In the genomic region with DNA sequence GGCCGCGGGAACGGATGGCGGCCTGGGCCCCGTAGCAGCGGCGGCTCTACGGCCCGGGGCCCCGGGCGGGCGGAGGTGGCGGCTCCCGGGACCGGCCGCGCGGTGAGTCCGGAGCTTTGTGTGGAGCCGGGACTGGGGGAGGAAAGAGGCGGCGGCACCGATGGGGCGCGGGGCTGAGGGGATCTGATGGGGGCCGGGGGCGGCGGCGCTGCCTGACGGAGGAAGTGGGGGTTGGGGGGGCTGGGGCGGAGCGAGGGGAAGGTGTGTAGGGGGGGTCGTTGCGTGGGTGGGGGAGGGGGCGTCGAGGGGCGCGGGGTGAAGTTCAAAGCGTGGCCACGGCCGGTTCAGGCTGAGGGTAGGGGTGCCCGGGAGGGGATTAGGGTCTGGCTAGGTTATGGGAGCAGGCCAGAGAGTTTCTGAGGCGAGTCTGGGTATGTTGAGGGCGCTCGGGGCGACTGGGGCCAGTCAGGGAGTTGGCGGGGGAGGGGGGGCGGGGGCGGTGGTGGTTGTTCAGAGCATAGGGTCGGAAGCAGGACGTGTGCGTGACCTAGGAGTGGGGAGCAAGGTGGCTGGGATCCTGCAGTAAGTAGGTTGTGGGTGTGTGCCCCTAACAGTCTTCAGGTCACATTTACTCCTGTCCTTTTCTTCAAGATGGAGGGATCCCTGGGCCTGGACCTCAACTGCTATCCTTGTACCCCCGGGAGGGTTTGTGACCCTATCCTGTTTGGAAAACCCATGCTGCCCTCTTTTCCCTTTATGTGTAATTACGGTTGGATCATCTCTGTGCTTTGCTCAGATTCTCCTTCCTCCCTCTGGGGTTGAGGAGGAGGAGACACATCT, we compare ENCODE assay signal across 8 cellular contexts. TPM values are rescaled to one million over a fixed set of nuclear protein-coding genes. Genes with fewer than 3 reads are reported as not detected.
DNase-seq lines count a peak whose midpoint lies in the region; ATAC-seq, FAIRE-seq and TF ChIP-seq lines count a peak whose summit lies in the region.

No MANE protein-coding gene starts in this region.

- DNase-seq in NOMO-1 treated with DMSO at 0.1 percent for 48 hours (lab: John Stamatoyannopoulos, UW; ENCODE audit: unreplicated experiment) (peak; percentile 49), NOMO-1 (lab: John Stamatoyannopoulos, UW; ENCODE audit: unreplicated experiment in 2 of 2) (no peak), T follicular helper cell (ENCODE audit: low read depth) (peak; percentile 3), astrocyte (ENCODE audit: low read depth) (peak; percentile 74), hepatic stellate cell (ENCODE audit: low spot score) (peak; percentile 81), putamen (ENCODE audit: low spot score) (peak; percentile 63)

- TF ChIP-seq RAD21 in Ishikawa (IDR thresholded peaks at IDR 0.05; ENCODE audit: low read depth) = no peak

- H3K4me1 Mint-ChIP-seq in astrocyte (ENCODE audit: low read depth, unreplicated experiment) = peaks cover 36% of the 10 kb centered on the region

- H3K4me2 ChIP-seq in astrocyte (ENCODE audit: low read length) = peak overlapping the region; percentile 92

- no peak for TF ChIP-seq CTCF in astrocyte (IDR thresholded peaks at IDR 0.05; ENCODE audit: insufficient read depth, low read depth, low read length)

- H3K27me3 ChIP-seq in astrocyte (ENCODE audit: insufficient read depth, low read length) = no peaks in the 10 kb centered on the region

- H3K4me3 Mint-ChIP-seq in astrocyte (ENCODE audit: unreplicated experiment) = peak overlapping the region; percentile 87

- H3K9ac ChIP-seq in astrocyte (ENCODE audit: low read length) = peak overlapping the region; percentile 82

- TF ChIP-seq EP300 in Ishikawa (IDR thresholded peaks at IDR 0.05; ENCODE audit: borderline replicate concordance) = no peak

- peak; percentile 23 for FAIRE-seq in astrocyte (lab: Jason Lieb, UNC)

- H3K9me3 Mint-ChIP-seq in astrocyte (ENCODE audit: unreplicated experiment) = no peaks in the 10 kb centered on the region

- H3K36me3 Mint-ChIP-seq in astrocyte (ENCODE audit: low read depth, unreplicated experiment) = peaks cover 2% of the 10 kb centered on the region

- H3K4me1 ChIP-seq in astrocyte (ENCODE audit: insufficient read depth, low read length) = peaks cover 26% of the 10 kb centered on the region

- peak overlapping the region; percentile 8 for H2AFZ ChIP-seq in astrocyte (ENCODE audit: low read depth, low read length)

- peak overlapping the region; percentile 56 for H3K27ac Mint-ChIP-seq in astrocyte (ENCODE audit: unreplicated experiment)

- peak overlapping the region; percentile 48 for H3K27ac ChIP-seq in astrocyte (ENCODE audit: low read depth, low read length)

- peak overlapping the region; percentile 75 for H3K4me3 ChIP-seq in astrocyte (ENCODE audit: insufficient read depth, low read depth, low read length)

- peaks cover 44% of the 10 kb centered on the region for H4K20me1 ChIP-seq in astrocyte (ENCODE audit: insufficient read depth, low read length)

- peaks cover 5% of the 10 kb centered on the region for H3K36me3 ChIP-seq in astrocyte (ENCODE audit: insufficient read depth, low read length)

- H3K9me3 ChIP-seq in astrocyte (ENCODE audit: insufficient read depth, low read depth, low read length) = no peaks in the 10 kb centered on the region

- no peak for ATAC-seq in HG03469 (IDR thresholded peaks at IDR 0.05; ENCODE audit: unreplicated experiment)

- peaks cover 51% of the 10 kb centered on the region for H3K79me2 ChIP-seq in astrocyte (ENCODE audit: insufficient read depth, low read length)

- H3K27me3 Mint-ChIP-seq in astrocyte (ENCODE audit: low read depth, unreplicated experiment) = no peaks in the 10 kb centered on the region

TF ChIP-seq in Ishikawa, 13 proteins besides CTCF, POLR2A, EP300 and RAD21:
- TF ChIP-seq YY1 (IDR thresholded peaks at IDR 0.05; ENCODE audit: low read depth) = no peak
- peak; percentile 23; the same call in 1 of the 2 replicates for TF ChIP-seq ZBTB7A (IDR thresholded peaks at IDR 0.05; ENCODE audit: low read depth)
- 0 out of 2 replicates have a peak, but pooled peaks have one; percentile 15 for TF ChIP-seq EGR1 (IDR thresholded peaks at IDR 0.05)

RNA-seq across cellular contexts. Expression of a gene that starts 0.6 kb away (rescaled TPM):
- 38.5 and 40.8 TPM in 2 replicates for total RNA-seq in astrocyte

Comparison
In these comparisons a context has a peak if more than half of its experiments do, and no peak if none do; other contexts are left out.
1. DNase-seq: peak in NOMO-1 treated with DMSO at 0.1 percent for 48 hours (single experiment), T follicular helper cell (single experiment), astrocyte (single experiment), hepatic stellate cell (single experiment) and putamen (single experiment); none in NOMO-1 (0 of 2).